In the genomic region with DNA sequence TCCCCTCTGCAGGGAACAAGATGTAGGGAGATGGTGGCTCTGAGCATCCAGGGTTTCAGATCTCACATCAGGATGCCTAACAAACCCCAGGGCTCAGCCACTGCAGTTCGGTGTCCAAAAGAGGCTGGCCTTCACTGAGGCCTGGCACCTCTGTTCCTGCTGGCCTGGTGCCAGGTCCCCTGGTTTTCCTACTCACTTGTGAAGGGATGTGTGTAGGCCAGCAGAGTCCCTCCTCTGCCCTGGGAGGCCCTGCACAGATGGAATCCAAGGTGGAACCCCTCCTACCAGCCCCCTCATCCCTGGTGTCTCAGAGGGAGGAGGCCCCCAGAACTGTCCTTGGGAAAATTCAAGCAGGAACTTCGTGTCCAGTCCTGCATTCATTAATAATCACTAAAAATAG, we compare ENCODE assay signal across 26 cellular contexts.
"Had no signal": no experiment of that assay in that cellular context is flagged by ENCODE, and none has a peak within 500 bp of the region (broad histone marks: within the 10 kb centered on the region; RNA-seq: fewer than 3 reads in every experiment).

No MANE protein-coding gene starts in this region.

- H3K36me3 ChIP-seq: esophagus squamous epithelium, heart right ventricle, lower lobe of right lung, neutrophil, right lobe of liver, stomach, tibial artery had no signal

- H3K27me3 ChIP-seq: heart right ventricle, neutrophil, right lobe of liver, tibial artery had no signal

- H2AFZ ChIP-seq: parathyroid adenoma had no signal

- H3K79me2 ChIP-seq: parathyroid adenoma had no signal

- DNase-seq: dermis blood vessel endothelial cell; effector memory CD8-positive, alpha-beta T cell; erythroblast; esophagus squamous epithelium; foreskin melanocyte; glutamatergic neuron; heart right ventricle; hypothalamus; immature natural killer cell; islet precursor cell; kidney glomerular epithelial cell; left colon; left ventricle myocardium superior; lower lobe of right lung; natural killer cell; right lobe of liver; small intestine; stimulated activated CD4-positive, alpha-beta T cell treated with anti-CD3 and anti-CD28 coated beads, Interleukin-2, amount 100 ng/mL, for 24 hours; stimulated activated CD4-positive, alpha-beta T cell treated with anti-CD3 and anti-CD28 coated beads, Interleukin-4, amount 100 ng/mL, for 24 hours; stimulated activated naive CD4-positive, alpha-beta T cell treated with Interleukin-2 at 50 U/mL for 16 hours; stomach; tibial artery had no signal

- H3K9ac ChIP-seq: parathyroid adenoma had no signal

- H3K27ac ChIP-seq: coronary artery, esophagus squamous epithelium, heart right ventricle, lower lobe of right lung, neutrophil, parathyroid adenoma, right lobe of liver, stomach, tibial artery had no signal

- FAIRE-seq: endometrium, small intestine had no signal

- H3K4me1 ChIP-seq: esophagus squamous epithelium, lower lobe of right lung, parathyroid adenoma, right lobe of liver, tibial artery had no signal

- H3K9me3 ChIP-seq: esophagus squamous epithelium, heart right ventricle, lower lobe of right lung, neutrophil, right lobe of liver, stomach, tibial artery had no signal

- ATAC-seq: effector memory CD8-positive, alpha-beta T cell; left colon; left ventricle myocardium superior; lower lobe of right lung; natural killer cell; right lobe of liver had no signal

- H3K4me3 ChIP-seq: coronary artery, esophagus squamous epithelium, heart right ventricle, lower lobe of right lung, right lobe of liver, stomach, tibial artery had no signal
